ENCODE assay signal across 12 cellular contexts in the genomic region with DNA sequence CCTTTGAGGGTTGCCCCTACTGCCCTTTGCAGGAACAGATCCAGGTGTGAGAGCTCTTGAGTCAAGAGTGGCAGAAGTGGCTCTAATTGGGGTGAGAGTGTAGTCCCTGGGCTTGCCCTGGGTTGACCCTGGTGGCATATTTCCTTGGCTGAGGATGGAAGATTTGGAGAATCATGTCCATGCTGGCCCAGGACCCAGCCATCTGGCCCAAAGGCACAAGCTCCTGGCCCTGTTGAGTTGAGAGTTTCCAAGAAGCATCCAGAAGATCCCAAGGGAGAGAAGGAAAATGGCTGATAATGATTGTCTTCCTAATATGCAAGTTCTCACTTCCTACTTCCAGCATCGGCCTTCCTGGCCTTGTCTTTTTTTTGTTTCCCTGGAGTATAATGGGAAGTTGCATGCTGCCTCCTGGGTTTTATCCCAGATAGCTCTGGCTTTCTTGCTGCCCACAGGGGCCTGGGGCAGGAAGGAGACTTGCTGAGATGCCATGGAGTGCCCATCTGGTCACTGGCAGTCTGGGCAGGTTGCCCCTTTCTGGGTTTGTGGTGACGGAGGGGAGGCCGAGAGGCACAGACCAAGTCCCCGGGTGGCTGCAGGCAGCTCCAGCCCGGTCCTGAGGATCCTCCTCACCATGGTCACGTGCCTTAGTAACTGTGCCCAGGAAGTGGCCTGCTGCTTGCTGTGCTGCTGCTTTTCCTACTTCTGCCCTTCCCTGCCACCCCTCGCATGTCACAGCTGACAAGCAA. TPM values are rescaled to one million over a fixed set of nuclear protein-coding genes. Genes with fewer than 3 reads are reported as not detected.
DNase-seq lines count a peak whose midpoint lies in the region; ATAC-seq and TF ChIP-seq lines count a peak whose summit lies in the region.
"Had no signal": no experiment of that assay in that cellular context is flagged by ENCODE, and none has a peak within 500 bp of the region (broad histone marks: within the 10 kb centered on the region; RNA-seq: fewer than 3 reads in every experiment).

No MANE protein-coding gene starts in this region.

- H3K4me1 ChIP-seq in body of pancreas (peaks cover 42% of the 10 kb centered on the region), lung (ENCODE audit: control insufficient read depth in 2 of 2, insufficient read depth in 2 of 2, low read length in 2 of 2) (peaks cover 29 to 37% of the 10 kb centered on the region in 2 donors), tibial nerve (peaks cover 0 to 54% (median 37%) of the 10 kb centered on the region in 4 donors)

- CTCF ChIA-PET in activated CD8-positive, alpha-beta memory T cell treated with anti-CD3 and anti-CD28 coated beads, Interleukin-2, amount 10 ng/mL, durations not matched to agents 7 days and 5 days (lab: Charles Lee) = interaction anchor here (1.2 to 3.6 kb wide), 3 partner anchors 10 to 127 kb away, joined by 4 to 13 read pairs (median 5); no protein-coding TSS in a partner anchor

- DNase-seq in activated CD8-positive, alpha-beta memory T cell treated with anti-CD3 and anti-CD28 coated beads, Interleukin-2, amount 10 ng/mL, durations not matched to agents 7 days and 5 days = no peak
- DNase-seq in activated CD8-positive, alpha-beta memory T cell treated with anti-CD3 and anti-CD28 coated beads, Interleukin-2, amount 50 U/mL, for 4 hours = no peak
- DNase-seq in body of pancreas (peak in 2 of 4 donors; percentile 27 to 35), lung (ENCODE audit: low spot score) (no peak), tibial nerve (ENCODE audit: low spot score in 2 of 2) (no peak), foreskin melanocyte (no peak)
- DNase-seq in stimulated activated CD4-positive, alpha-beta T cell treated with anti-CD3 and anti-CD28 coated beads, Interleukin-12 subunit alpha, Interleukin-12 subunit beta, amount 100 ng/mL, for 4 hours = no peak
- DNase-seq: activated effector memory CD4-positive, alpha-beta T cell treated with anti-CD3 and anti-CD28 coated beads, Interleukin-2, amount 50 U/mL, for 16 hours; PC-9; stimulated activated CD4-positive, alpha-beta T cell treated with anti-CD3 and anti-CD28 coated beads, Interleukin-2, amount 100 ng/mL, for 48 hours had no signal

- H3K27me3 ChIP-seq in body of pancreas (no peaks in the 10 kb centered on the region), lung (ENCODE audit: control insufficient read depth, insufficient read depth) (no peaks in the 10 kb centered on the region), tibial nerve (no peaks in the 10 kb centered on the region)
- H3K27me3 ChIP-seq: BE2C had no signal

- peak overlapping the region; percentile 87 for H3K27ac Mint-ChIP-seq in activated CD8-positive, alpha-beta memory T cell treated with anti-CD3 and anti-CD28 coated beads, Interleukin-2, amount 10 ng/mL, durations not matched to agents 7 days and 5 days

- H3K4me1 Mint-ChIP-seq in activated CD8-positive, alpha-beta memory T cell treated with anti-CD3 and anti-CD28 coated beads, Interleukin-2, amount 10 ng/mL, durations not matched to agents 7 days and 5 days = peaks cover 69% of the 10 kb centered on the region

- H3K36me3 ChIP-seq in body of pancreas (replicated peaks in 1 of 2; ENCODE audit: insufficient read depth in 1 of 2, low read depth in 2 of 2) (no peaks in the 10 kb centered on the region), lung (ENCODE audit: control insufficient read depth in 2 of 2, insufficient read depth in 2 of 2, low read length in 2 of 2) (peaks cover 3 to 25% of the 10 kb centered on the region in 2 donors), tibial nerve (peaks cover 0 to 59% (median 17%) of the 10 kb centered on the region in 3 donors)

- H3K4me3 ChIP-seq in body of pancreas = no peak overlapping the region
- H3K4me3 ChIP-seq in lung = no peak overlapping the region
- no peak overlapping the region for H3K4me3 ChIP-seq in tibial nerve
- H3K4me3 ChIP-seq: PC-9 had no signal

- TF ChIP-seq POLR2A in body of pancreas (IDR thresholded peaks at IDR 0.05) (no peak), tibial nerve (IDR thresholded peaks at IDR 0.05) (no peak)

- 57 to 61% methylated on average over 1 to 7 of the region's 7 CpGs for WGBS in body of pancreas, 2 donors
- 11 to 17% methylated on average over 7 of the region's 7 CpGs for WGBS in lung, 2 donors
- WGBS in tibial nerve, 2 donors = 30 to 38% methylated on average over 7 of the region's 7 CpGs

- no peak for ATAC-seq in activated CD8-positive, alpha-beta memory T cell treated with anti-CD3 and anti-CD28 coated beads, Interleukin-2, amount 10 ng/mL, durations not matched to agents 7 days and 5 days
- ATAC-seq in body of pancreas (no peak), lung (ENCODE audit: insufficient read depth, low FRiP score) (no peak), GM18867 (IDR thresholded peaks at IDR 0.05; ENCODE audit: unreplicated experiment) (no peak)

- H3K36me3 Mint-ChIP-seq in activated CD8-positive, alpha-beta memory T cell treated with anti-CD3 and anti-CD28 coated beads, Interleukin-2, amount 10 ng/mL, durations not matched to agents 7 days and 5 days = peaks cover 51% of the 10 kb centered on the region

- TF ChIP-seq CTCF in body of pancreas (IDR thresholded peaks at IDR 0.05) (no peak), lung (IDR thresholded peaks at IDR 0.05; ENCODE audit: control extremely low read depth, extremely low read depth) (no peak), tibial nerve (IDR thresholded peaks at IDR 0.05) (no peak)

- no peaks in the 10 kb centered on the region for H3K9me3 ChIP-seq in body of pancreas
- no peaks in the 10 kb centered on the region for H3K9me3 ChIP-seq in lung (ENCODE audit: control insufficient read depth in 2 of 2, insufficient read depth in 1 of 2, low read length in 1 of 2)
- no peaks in the 10 kb centered on the region for H3K9me3 ChIP-seq in tibial nerve
- H3K9me3 ChIP-seq: BE2C had no signal

- H3K4me3 Mint-ChIP-seq in activated CD8-positive, alpha-beta memory T cell treated with anti-CD3 and anti-CD28 coated beads, Interleukin-2, amount 10 ng/mL, durations not matched to agents 7 days and 5 days = no peak overlapping the region

- no peaks in the 10 kb centered on the region for H3K27me3 Mint-ChIP-seq in activated CD8-positive, alpha-beta memory T cell treated with anti-CD3 and anti-CD28 coated beads, Interleukin-2, amount 10 ng/mL, durations not matched to agents 7 days and 5 days

- peak overlapping the region; percentile 59 to 77 (median 70) for H3K27ac ChIP-seq in body of pancreas
- H3K27ac ChIP-seq in lung (ENCODE audit: low read depth in 1 of 2, low read length in 1 of 2) = peak overlapping the region; percentile 11 to 66
- H3K27ac ChIP-seq in tibial nerve = peak overlapping the region in 3 of 4 donors; percentile 41 to 77 (median 55)
- H3K27ac ChIP-seq: PC-9 had no signal

- intact Hi-C loops in body of pancreas (cut with DNase I) = no loop called here

- TF ChIP-seq EP300 in tibial nerve (IDR thresholded peaks at IDR 0.05) = no peak

- no peaks in the 10 kb centered on the region for H3K9me3 Mint-ChIP-seq in activated CD8-positive, alpha-beta memory T cell treated with anti-CD3 and anti-CD28 coated beads, Interleukin-2, amount 10 ng/mL, durations not matched to agents 7 days and 5 days (ENCODE audit: low read depth)

RNA-seq across cellular contexts. Expression of a gene that starts 55.3 kb away (rescaled TPM):
- 100 to 1,000 TPM; 335 to 407 TPM for total RNA-seq in activated CD8-positive, alpha-beta memory T cell treated with anti-CD3 and anti-CD28 coated beads, Interleukin-2, amount 10 ng/mL, durations not matched to agents 7 days and 5 days
- total RNA-seq in body of pancreas (100 to 1,000 TPM; 198 to 230 TPM), lung (100 to 1,000 TPM; 224 to 419 TPM), tibial nerve (100 to 1,000 TPM; 308 to 470 (median 361) TPM)
- 100 to 1,000 TPM; 239 to 334 TPM for polyA plus RNA-seq in lung
